1 cellular context compared by ENCODE assay signal in the genomic region with DNA sequence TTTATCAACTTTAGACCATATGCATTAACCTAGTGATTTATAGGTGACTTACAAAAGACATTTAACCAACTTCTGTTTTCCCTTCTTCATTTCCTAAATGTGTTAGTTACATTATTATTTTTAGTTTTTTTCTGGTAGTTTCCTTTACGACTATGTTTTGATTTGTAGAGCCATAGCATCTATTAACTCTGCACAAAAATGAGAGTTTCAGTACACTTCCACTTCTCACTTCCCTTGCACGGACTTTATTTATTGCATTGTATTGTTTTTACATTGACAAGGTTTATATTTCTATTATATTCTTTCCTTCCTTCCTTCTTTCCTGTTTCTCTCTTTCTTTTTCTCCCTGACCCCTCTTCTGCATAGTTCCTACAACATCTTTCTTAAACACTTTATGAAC.
TF ChIP-seq lines count a peak whose summit lies in the region.

No MANE protein-coding gene starts in this region.

TF ChIP-seq in endothelial cell of umbilical vein, 7 proteins besides CTCF, POLR2A, EP300 and RAD21 (continued from another document):
- TF ChIP-seq JUN (IDR thresholded peaks at IDR 0.05; ENCODE audit: borderline replicate concordance, insufficient read depth, insufficient read length, low read depth) (no peak), FOS (IDR thresholded peaks at IDR 0.05; ENCODE audit: borderline replicate concordance, insufficient read depth, low read length) (no peak), EZH2 (IDR thresholded peaks at IDR 0.05; ENCODE audit: borderline replicate concordance, low read depth, low read length, severe bottlenecking) (no peak)
